In genomic region chr15:78396186-78396814, GRCh38 we compare ENCODE assay signal across 30 cellular contexts. TPM values are rescaled to one million over a fixed set of nuclear protein-coding genes. Genes with fewer than 3 reads are reported as not detected.
"Had no signal": no experiment of that assay in that cellular context is flagged by ENCODE, and none has a peak within 500 bp of the region (broad histone marks: within the 10 kb centered on the region; RNA-seq: fewer than 3 reads in every experiment).

No MANE protein-coding gene starts in this region.

- H3K4me3 ChIP-seq: adrenal gland, body of pancreas, ovary, sigmoid colon, upper lobe of left lung had no signal

- H3K27me3 ChIP-seq: adrenal gland, body of pancreas, neutrophil, ovary, sigmoid colon, upper lobe of left lung had no signal

- H3K36me3 Mint-ChIP-seq: activated naive CD8-positive, alpha-beta T cell; memory B cell; naive thymus-derived CD8-positive, alpha-beta T cell; stimulated activated effector memory CD8-positive, alpha-beta T cell treated with anti-CD3 and anti-CD28 coated beads, Interleukin-12 subunit alpha, Interleukin-12 subunit beta, amount 100 ng/mL, for 72 hours had no signal

- H3K27ac Mint-ChIP-seq: activated naive CD8-positive, alpha-beta T cell; effector memory CD8-positive, alpha-beta T cell; memory B cell; naive thymus-derived CD8-positive, alpha-beta T cell; progenitor cell of endocrine pancreas; stimulated activated effector memory CD8-positive, alpha-beta T cell treated with anti-CD3 and anti-CD28 coated beads, Interleukin-12 subunit alpha, Interleukin-12 subunit beta, amount 100 ng/mL, for 72 hours; stimulated activated naive CD8-positive, alpha-beta T cell treated with anti-CD3 and anti-CD28 coated beads, Interleukin-15, Interleukin-2, amounts not matched to agents 100 ng/mL and 50 ng/mL, for 24 hours had no signal

- H3K4me3 Mint-ChIP-seq: activated naive CD8-positive, alpha-beta T cell; effector memory CD8-positive, alpha-beta T cell; memory B cell; naive thymus-derived CD8-positive, alpha-beta T cell; stimulated activated effector memory CD8-positive, alpha-beta T cell treated with anti-CD3 and anti-CD28 coated beads, Interleukin-12 subunit alpha, Interleukin-12 subunit beta, amount 100 ng/mL, for 72 hours; stimulated activated naive CD8-positive, alpha-beta T cell treated with anti-CD3 and anti-CD28 coated beads, Interleukin-15, Interleukin-2, amounts not matched to agents 100 ng/mL and 50 ng/mL, for 24 hours had no signal

- H3K9me3 Mint-ChIP-seq: effector memory CD8-positive, alpha-beta T cell; memory B cell; naive thymus-derived CD8-positive, alpha-beta T cell; stimulated activated effector memory CD8-positive, alpha-beta T cell treated with anti-CD3 and anti-CD28 coated beads, Interleukin-12 subunit alpha, Interleukin-12 subunit beta, amount 100 ng/mL, for 72 hours; stimulated activated naive CD8-positive, alpha-beta T cell treated with anti-CD3 and anti-CD28 coated beads, Interleukin-15, Interleukin-2, amounts not matched to agents 100 ng/mL and 50 ng/mL, for 24 hours had no signal

- H3K4me1 Mint-ChIP-seq: memory B cell; naive thymus-derived CD8-positive, alpha-beta T cell; stimulated activated effector memory CD8-positive, alpha-beta T cell treated with anti-CD3 and anti-CD28 coated beads, Interleukin-12 subunit alpha, Interleukin-12 subunit beta, amount 100 ng/mL, for 72 hours had no signal

- FAIRE-seq: small intestine, TTC549 had no signal

- H3K36me3 ChIP-seq: adrenal gland, neutrophil, ovary, sigmoid colon, upper lobe of left lung, WERI-Rb-1 had no signal

- H3K9me3 ChIP-seq: adrenal gland, body of pancreas, neutrophil, ovary, sigmoid colon, upper lobe of left lung had no signal

- H3K27me3 Mint-ChIP-seq: activated naive CD8-positive, alpha-beta T cell; stimulated activated naive CD8-positive, alpha-beta T cell treated with anti-CD3 and anti-CD28 coated beads, Interleukin-15, Interleukin-2, amounts not matched to agents 100 ng/mL and 50 ng/mL, for 24 hours had no signal

- ATAC-seq: activated CD4-positive, CD25-positive, alpha-beta regulatory T cell treated with anti-CD3 and anti-CD28 coated beads, Interleukin-2, amount 50 U/mL, for 24 hours; effector memory CD8-positive, alpha-beta T cell; naive thymus-derived CD8-positive, alpha-beta T cell; stimulated activated effector memory CD8-positive, alpha-beta T cell treated with anti-CD3 and anti-CD28 coated beads, Interleukin-12 subunit alpha, Interleukin-12 subunit beta, amount 100 ng/mL, for 72 hours had no signal

- DNase-seq: activated CD4-positive, alpha-beta T cell treated with anti-CD3 and anti-CD28 coated beads for 48 hours; activated CD4-positive, alpha-beta T cell treated with anti-CD3 and anti-CD28 coated beads, Interleukin-2, amount 50 U/mL, for 48 hours; activated CD8-positive, alpha-beta memory T cell treated with anti-CD3 and anti-CD28 coated beads for 24 hours; activated effector memory CD4-positive, alpha-beta T cell treated with Interleukin-2 at 50 U/mL for 16 hours; activated naive CD4-positive, alpha-beta T cell treated with Interleukin-2 at 50 U/mL for 16 hours; cortex of kidney; effector memory CD8-positive, alpha-beta T cell; naive thymus-derived CD8-positive, alpha-beta T cell; retina; stimulated activated CD4-positive, alpha-beta T cell treated with anti-CD3 and anti-CD28 coated beads, Interleukin-4, amount 100 ng/mL, for 24 hours; T-helper 1 cell; T-helper 9 cell; WERI-Rb-1 had no signal

- H3K27ac ChIP-seq: body of pancreas, neutrophil, ovary, upper lobe of left lung, WERI-Rb-1 had no signal

RNA-seq across cellular contexts. Expression of gene CRABP1, which starts 56.1 kb away (rescaled TPM):
- total RNA-seq: cardiac septum; kidney epithelial cell; naive thymus-derived CD8-positive, alpha-beta T cell had no signal
- polyA plus RNA-seq: aorta; naive thymus-derived CD8-positive, alpha-beta T cell had no signal
